ENCODE assay signal across 26 cellular contexts in genomic region chr11:6640985-6641701, GRCh38. TPM values are rescaled to one million over a fixed set of nuclear protein-coding genes. Genes with fewer than 3 reads are reported as not detected.
A peak's percentile ranks its signal among the peaks of the same experiment; 100 is the strongest.
DNase-seq lines count a peak whose midpoint lies in the region; ATAC-seq, FAIRE-seq and TF ChIP-seq lines count a peak whose summit lies in the region.
"Had no signal": no experiment of that assay in that cellular context is flagged by ENCODE, and none has a peak within 500 bp of the region (broad histone marks: within the 10 kb centered on the region; RNA-seq: fewer than 3 reads in every experiment).

No MANE protein-coding gene starts in this region.

- FAIRE-seq in kidney (lab: Jason Lieb, UNC): no peak
- FAIRE-seq: G401.6, GM12892, H54, HepG2, K562 had no signal

- H3K9ac ChIP-seq in kidney (ENCODE audit: low read length in 2 of 2): no peak overlapping the region

- no peak for TF ChIP-seq CTCF in coronary artery (IDR thresholded peaks at IDR 0.05)
- no peak for TF ChIP-seq CTCF in kidney (IDR thresholded peaks at IDR 0.05; ENCODE audit: borderline replicate concordance, extremely low read depth, insufficient read depth)

- H3K4me3 ChIP-seq in coronary artery: no peak overlapping the region
- H3K4me3 ChIP-seq in kidney (ENCODE audit: low read length in 2 of 2): no peak overlapping the region
- H3K4me3 ChIP-seq: K562, PC-9, SK-N-MC had no signal

- ATAC-seq in HG02642 (IDR thresholded peaks at IDR 0.05; ENCODE audit: poor library complexity, unreplicated experiment) (no peak), HG03354 (IDR thresholded peaks at IDR 0.05; ENCODE audit: poor library complexity, severe bottlenecking, unreplicated experiment) (no peak)
- ATAC-seq: CD8-positive, alpha-beta T cell had no signal

- peaks cover 12 to 23% of the 10 kb centered on the region in 2 donors for H3K4me1 ChIP-seq in kidney (ENCODE audit: control insufficient read depth in 1 of 2, insufficient read depth in 1 of 2, low read depth in 1 of 2, low read length in 2 of 2)

- H3K36me3 ChIP-seq in kidney (ENCODE audit: control insufficient read depth in 1 of 2, insufficient read depth in 2 of 2, low read length in 2 of 2): no peaks in the 10 kb centered on the region

- H3K9me3 ChIP-seq in kidney (ENCODE audit: control insufficient read depth in 1 of 2, low read length in 2 of 2): no peaks in the 10 kb centered on the region

- H3K27ac ChIP-seq in coronary artery: no peak overlapping the region
- no peak overlapping the region for H3K27ac ChIP-seq in kidney (ENCODE audit: low read depth in 2 of 2, low read length in 2 of 2)
- H3K27ac ChIP-seq: PC-9 had no signal

- intact Hi-C loops in kidney (cut with DNase I): no loop called here

- DNase-seq in Ammon's horn (ENCODE audit: low spot score) (peak; percentile 72), coronary artery (ENCODE audit: low spot score) (peak; percentile 67), kidney (peak; percentile 57), nucleus accumbens (lab: John Stamatoyannopoulos, UW) (peak in 41 of 56 donors; percentile 22 to 78 (median 48)), glomerular visceral epithelial cell (ENCODE audit: extremely low spot score) (no peak), EL (no peak)
- DNase-seq: 8988T; CD8-positive, alpha-beta T cell; MM.1S; NCI-H1092; NCI-H1436 treated with DMSO at 0.1 percent for 48 hours; NCI-H2029; NCI-H226; NCI-H510A treated with DMSO at 0.1 percent for 48 hours; NCI-H748 treated with DMSO at 0.1 percent for 48 hours; PC-9; RPMI8226; SHP77 treated with DMSO at 0.1 percent for 48 hours had no signal

RNA-seq across cellular contexts. Expression of gene DCHS1, which starts 14.5 kb away (rescaled TPM):
- 17.0 TPM for total RNA-seq in kidney
- 2.4 TPM for polyA plus RNA-seq in kidney (ENCODE audit: insufficient read depth, low read depth, low replicate concordance)

RNA-seq across cellular contexts. Expression of gene TPP1, which starts 21.9 kb away (rescaled TPM):
- 84.2 TPM for total RNA-seq in kidney
- 115 TPM for polyA plus RNA-seq in kidney (ENCODE audit: insufficient read depth, low read depth, low replicate concordance)

RNA-seq across cellular contexts. Expression of gene TAF10, which starts 29.1 kb away (rescaled TPM):
- 136 TPM for total RNA-seq in kidney
- polyA plus RNA-seq in kidney (ENCODE audit: insufficient read depth, low read depth, low replicate concordance): 250 TPM

RNA-seq across cellular contexts. Expression of gene ILK, which starts 37.6 kb away (rescaled TPM):
- 170 TPM for total RNA-seq in kidney
- 149 TPM for polyA plus RNA-seq in kidney (ENCODE audit: insufficient read depth, low read depth, low replicate concordance)

RNA-seq across cellular contexts. Expression of gene RRP8, which starts 37.7 kb away (rescaled TPM):
- 23.4 TPM for total RNA-seq in kidney
- polyA plus RNA-seq in kidney (ENCODE audit: insufficient read depth, low read depth, low replicate concordance): 29.8 TPM

Comparison
In these comparisons a context has a peak if more than half of its experiments do, and no peak if none do; other contexts are left out.
1. DNase-seq: peak in Ammon's horn (single experiment), coronary artery (single experiment), kidney (single experiment) and nucleus accumbens (41 of 56); none in glomerular visceral epithelial cell (single experiment) and EL (single experiment).